Comparison of ENCODE assay signal across 1 cellular context in genomic region chr22:46377566-46378498, GRCh38.
A peak's percentile ranks its signal among the peaks of the same experiment; 100 is the strongest.
TF ChIP-seq lines count a peak whose summit lies in the region.

No MANE protein-coding gene starts in this region.

TF ChIP-seq in HepG2, 621 proteins besides CTCF, POLR2A, EP300 and RAD21 (continued from another document and continues in another):
- TF ChIP-seq UBTF (CRISPR knock-in tag; IDR thresholded peaks at IDR 0.05) (peak; percentile 74), ARID2 (CRISPR knock-in tag; IDR thresholded peaks at IDR 0.05; ENCODE audit: borderline replicate concordance) (no peak), ZSCAN12 (CRISPR knock-in tag; IDR thresholded peaks at IDR 0.05) (no peak), NKX3-1 (CRISPR knock-in tag; IDR thresholded peaks at IDR 0.05) (peak; percentile 64; the same call in 1 of the 2 replicates), GABPA (IDR thresholded peaks at IDR 0.05; ENCODE audit: low read depth, low read length) (no peak), GABPA (CRISPR knock-in tag; IDR thresholded peaks at IDR 0.05; ENCODE audit: low read depth) (no peak), SMAD1 (CRISPR knock-in tag; IDR thresholded peaks at IDR 0.05; ENCODE audit: borderline replicate concordance, low read depth) (no peak), FOXO1 (CRISPR knock-in tag; IDR thresholded peaks at IDR 0.05) (peak; percentile 43; the same call in 1 of the 2 replicates), ZNF724P (CRISPR knock-in tag; IDR thresholded peaks at IDR 0.05; ENCODE audit: borderline replicate concordance) (no peak), ZMAT3 (CRISPR knock-in tag; conservative IDR thresholded peaks at IDR 0.05) (peak; percentile 80; the same call in 1 of the 2 replicates), ZNF7 (CRISPR knock-in tag; IDR thresholded peaks at IDR 0.05) (no peak), ZSCAN5A (CRISPR knock-in tag; IDR thresholded peaks at IDR 0.05; ENCODE audit: borderline replicate concordance) (0 out of 2 replicates have a peak, but pooled peaks have one; percentile 23), NFIB (CRISPR knock-in tag; IDR thresholded peaks at IDR 0.05; ENCODE audit: borderline replicate concordance) (no peak), MED8 (CRISPR knock-in tag; IDR thresholded peaks at IDR 0.05; ENCODE audit: insufficient replicate concordance) (peak; percentile 81), FOXC1 (CRISPR knock-in tag; IDR thresholded peaks at IDR 0.05; ENCODE audit: borderline replicate concordance) (no peak), DMTF1 (CRISPR knock-in tag; IDR thresholded peaks at IDR 0.05) (0 out of 2 replicates have a peak, but pooled peaks have one; percentile 34), SP140L (CRISPR knock-in tag; IDR thresholded peaks at IDR 0.05; ENCODE audit: borderline replicate concordance) (no peak), MIER2 (CRISPR knock-in tag; IDR thresholded peaks at IDR 0.05) (no peak; the same call in 1 of the 2 replicates), ZNF280B (CRISPR knock-in tag; IDR thresholded peaks at IDR 0.05; ENCODE audit: borderline replicate concordance) (no peak), SIN3B (IDR thresholded peaks at IDR 0.05; ENCODE audit: low read length) (no peak), ZNF615 (CRISPR knock-in tag; IDR thresholded peaks at IDR 0.05; ENCODE audit: borderline replicate concordance) (no peak), TFAP4 (IDR thresholded peaks at IDR 0.05; ENCODE audit: borderline replicate concordance, low read depth) (peak; percentile 84), ZMYM2 (CRISPR knock-in tag; IDR thresholded peaks at IDR 0.05) (no peak), ZSCAN9 (CRISPR knock-in tag; IDR thresholded peaks at IDR 0.05; ENCODE audit: borderline replicate concordance) (no peak), MEF2D (CRISPR knock-in tag; IDR thresholded peaks at IDR 0.05) (peak; percentile 56; the same call in 1 of the 2 replicates), KLF9 (CRISPR knock-in tag; IDR thresholded peaks at IDR 0.05; ENCODE audit: low read depth) (0 out of 2 replicates have a peak, but pooled peaks have one; percentile 43), GPN1 (CRISPR knock-in tag; IDR thresholded peaks at IDR 0.05; ENCODE audit: borderline replicate concordance) (no peak), ZNF30 (CRISPR knock-in tag; IDR thresholded peaks at IDR 0.05) (no peak), IRF2 (CRISPR knock-in tag; IDR thresholded peaks at IDR 0.05) (peak; percentile 39; the same call in 1 of the 2 replicates), ZNF737 (CRISPR knock-in tag; IDR thresholded peaks at IDR 0.05; ENCODE audit: borderline replicate concordance) (no peak), KMT2A (CRISPR knock-in tag; IDR thresholded peaks at IDR 0.05) (no peak), NFRKB (IDR thresholded peaks at IDR 0.05) (no peak), SNAPC4 (CRISPR knock-in tag; IDR thresholded peaks at IDR 0.05) (peak; percentile 51; the same call in 1 of the 2 replicates), ZNF530 (CRISPR knock-in tag; IDR thresholded peaks at IDR 0.05; ENCODE audit: low read depth) (no peak), ZNF225 (CRISPR knock-in tag; IDR thresholded peaks at IDR 0.05) (no peak), ZNF580 (CRISPR knock-in tag; IDR thresholded peaks at IDR 0.05; ENCODE audit: borderline replicate concordance, low read depth) (0 out of 2 replicates have a peak, but pooled peaks have one; percentile 56), CHD4 (IDR thresholded peaks at IDR 0.05; ENCODE audit: borderline replicate concordance, low read length) (no peak; the same call in 1 of the 2 replicates), ZNF260 (CRISPR knock-in tag; IDR thresholded peaks at IDR 0.05; ENCODE audit: borderline replicate concordance, low read depth) (no peak), HMG20A (CRISPR knock-in tag; IDR thresholded peaks at IDR 0.05; ENCODE audit: borderline replicate concordance) (peak; percentile 89), HMGXB3 (CRISPR knock-in tag; IDR thresholded peaks at IDR 0.05; ENCODE audit: borderline replicate concordance) (peak; percentile 31; the same call in 1 of the 2 replicates), ZNF761 (CRISPR knock-in tag; conservative IDR thresholded peaks at IDR 0.05) (peak; percentile 70; the same call in 1 of the 2 replicates), SOX6 (IDR thresholded peaks at IDR 0.05) (no peak), SOX6 (CRISPR knock-in tag; IDR thresholded peaks at IDR 0.05) (peak; percentile 98), PBX2 (CRISPR knock-in tag; IDR thresholded peaks at IDR 0.05) (no peak), ZSCAN21 (CRISPR knock-in tag; IDR thresholded peaks at IDR 0.05; ENCODE audit: borderline replicate concordance) (no peak; the same call in 1 of the 2 replicates)
